Comparison of ENCODE assay signal across 8 cellular contexts in the genomic region with DNA sequence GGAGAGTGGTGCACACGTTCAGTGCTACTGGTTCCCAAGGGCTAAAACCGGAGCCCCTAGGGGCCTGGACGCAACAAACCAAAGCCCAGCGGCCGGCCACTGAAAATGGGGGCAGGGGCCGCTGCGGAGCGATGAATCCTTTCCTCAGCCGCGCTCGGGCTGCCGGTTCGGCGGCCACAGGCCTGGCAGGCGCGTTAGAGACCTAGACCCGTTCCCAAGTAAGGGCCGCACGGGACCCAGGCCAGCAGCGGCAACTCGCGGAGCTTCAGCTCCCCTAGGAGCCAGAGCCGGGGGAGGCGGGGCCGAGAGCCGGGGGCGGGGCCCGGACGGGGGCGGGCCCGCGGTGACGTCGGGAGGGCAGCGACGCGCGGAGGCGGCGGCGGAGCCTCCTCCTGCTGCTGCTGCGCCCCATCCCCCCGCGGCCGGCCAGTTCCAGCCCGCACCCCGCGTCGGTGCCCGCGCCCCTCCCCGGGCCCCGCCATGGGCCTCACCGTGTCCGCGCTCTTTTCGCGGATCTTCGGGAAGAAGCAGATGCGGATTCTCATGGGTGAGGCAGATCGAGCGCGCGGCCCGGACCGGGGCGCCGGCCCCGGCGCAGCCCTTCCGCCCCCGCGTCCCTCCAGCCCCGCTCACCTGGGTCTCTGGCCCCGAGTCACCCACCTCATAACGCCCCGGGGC. TPM values are rescaled to one million over a fixed set of nuclear protein-coding genes. Genes with fewer than 3 reads are reported as not detected.
DNase-seq lines count a peak whose midpoint lies in the region; ATAC-seq and TF ChIP-seq lines count a peak whose summit lies in the region.

A gene (plus strand): TSS at position 393 of the 678 bp plus-strand sequence. CDS start 88 bp downstream, at position 481.

- H3K27me3 ChIP-seq in PC-3 (ENCODE audit: low read length) (no peaks in the 10 kb centered on the region), esophagus (ENCODE audit: control insufficient read depth in 1 of 2, insufficient read depth in 2 of 2, low read length in 2 of 2) (no peaks in the 10 kb centered on the region), muscle layer of colon (ENCODE audit: control insufficient read depth in 1 of 2, insufficient read depth in 2 of 2, low read length in 2 of 2) (no peaks in the 10 kb centered on the region)

- peaks cover 59% of the 10 kb centered on the region for H3K4me1 Mint-ChIP-seq in activated T-cell treated with anti-CD3 and anti-CD28 coated beads, Interleukin-2, amount 50 U/mL, for 24 hours (ENCODE audit: low read depth)

- peaks cover 38% of the 10 kb centered on the region for H3K79me2 ChIP-seq in PC-3 (ENCODE audit: low read length)

- no peaks in the 10 kb centered on the region for H3K9me3 Mint-ChIP-seq in activated T-cell treated with anti-CD3 and anti-CD28 coated beads, Interleukin-2, amount 50 U/mL, for 24 hours

- H3K9me3 ChIP-seq in PC-3 (ENCODE audit: low read length) (no peaks in the 10 kb centered on the region), esophagus (ENCODE audit: control insufficient read depth in 2 of 2, insufficient read depth in 1 of 2, low read depth in 1 of 2, low read length in 1 of 2) (no peaks in the 10 kb centered on the region), muscle layer of colon (ENCODE audit: low read length) (no peaks in the 10 kb centered on the region)

- no peaks in the 10 kb centered on the region for H3K9me2 ChIP-seq in PC-3 (replicated peaks; ENCODE audit: low read length)

- H3K27ac Mint-ChIP-seq in activated T-cell treated with anti-CD3 and anti-CD28 coated beads, Interleukin-2, amount 50 U/mL, for 24 hours = peak within 1 kb of the TSS; percentile 89

- H3K9ac ChIP-seq in PC-3 (ENCODE audit: low read length) (peak within 1 kb of the TSS; percentile 92), muscle layer of colon (ENCODE audit: low read length) (peak within 1 kb of the TSS; percentile 78)

- 1% methylated on average over 48 to 77 of the region's 77 CpGs for WGBS in esophagus, 2 donors

- POLR2A ChIA-PET in PC-3 (lab: Charles Lee; ENCODE audit: unreplicated experiment) = interaction anchor here (0.6 to 0.7 kb wide), 2 partner anchors 240 to 366 kb away, joined by 3 to 7 read pairs; no protein-coding TSS in a partner anchor

- no TSS peak for BruUV-seq in PC-3 (replicated peaks; lab: Mats Ljungman, UMichigan)

- CTCF ChIA-PET in PC-3 (lab: Charles Lee) = interaction anchor here (0.6 to 0.7 kb wide), 3 partner anchors 73 to 119 kb away, joined by 3 to 6 read pairs (median 3); no protein-coding TSS in a partner anchor

- intact Hi-C loops in PC-3 (cut with micrococcal nuclease) = loop anchor here (2.0 to 5.0 kb wide), 2 partner anchors 65 to 79 kb away; a partner anchor contains a TSS

- H3K36me3 ChIP-seq in PC-3 (ENCODE audit: low read depth, low read length) (peaks cover 10% of the 10 kb centered on the region), esophagus (ENCODE audit: control insufficient read depth in 2 of 2, insufficient read depth in 2 of 2, low read length in 1 of 2) (peaks cover 9 to 10% of the 10 kb centered on the region in 2 donors), muscle layer of colon (ENCODE audit: insufficient read depth, low read length) (peaks cover 19% of the 10 kb centered on the region)

- H3K27ac ChIP-seq in PC-3 (ENCODE audit: low read length) = no peak within 1 kb of the TSS; the same call in 1 of the 2 replicates
- H3K27ac ChIP-seq in esophagus (ENCODE audit: low read depth in 2 of 2, low read length in 1 of 2) = peak within 1 kb of the TSS; percentile 83 to 86
- H3K27ac ChIP-seq in muscle layer of colon (ENCODE audit: low read depth, low read length) = peak within 1 kb of the TSS; percentile 97

- TF ChIP-seq CTCF in PC-3 (conservative IDR thresholded peaks at IDR 0.05; ENCODE audit: low read depth, low read length) = no peak

- peaks cover 50% of the 10 kb centered on the region for H3K36me3 Mint-ChIP-seq in activated T-cell treated with anti-CD3 and anti-CD28 coated beads, Interleukin-2, amount 50 U/mL, for 24 hours (ENCODE audit: low read depth)

- peaks cover 26% of the 10 kb centered on the region for H3K4me1 ChIP-seq in PC-3 (ENCODE audit: insufficient read depth, low read length)
- H3K4me1 ChIP-seq in esophagus (ENCODE audit: control insufficient read depth in 2 of 2, insufficient read depth in 2 of 2, low read length in 1 of 2) = peaks cover 13 to 18% of the 10 kb centered on the region in 2 donors
- peaks cover 41% of the 10 kb centered on the region for H3K4me1 ChIP-seq in muscle layer of colon (ENCODE audit: insufficient read depth, low read length)

- no peaks in the 10 kb centered on the region for H3F3A ChIP-seq in PC-3 (ENCODE audit: low read length, unreplicated experiment)

- peak; percentile 61 for ATAC-seq in GM21515 (IDR thresholded peaks at IDR 0.05; ENCODE audit: unreplicated experiment)
- peak; percentile 66 for ATAC-seq in PC-3

- peak within 1 kb of the TSS; percentile 85 for H3K4me3 Mint-ChIP-seq in activated T-cell treated with anti-CD3 and anti-CD28 coated beads, Interleukin-2, amount 50 U/mL, for 24 hours

- peak within 1 kb of the TSS; percentile 95 for H3K4me2 ChIP-seq in PC-3 (ENCODE audit: low read length)

- no peaks in the 10 kb centered on the region for H3K27me3 Mint-ChIP-seq in activated T-cell treated with anti-CD3 and anti-CD28 coated beads, Interleukin-2, amount 50 U/mL, for 24 hours

- peaks cover 23% of the 10 kb centered on the region for H4K20me1 ChIP-seq in PC-3 (ENCODE audit: low read length)

- peak; percentile 96 for DNase-seq in DMS 273 (lab: John Stamatoyannopoulos, UW; ENCODE audit: unreplicated experiment)
- DNase-seq in HuH-7.5 (ENCODE audit: low spot score) = peak; percentile 88
- peak; percentile 86 for DNase-seq in PC-3
- peak; percentile 96 for DNase-seq in activated T-cell treated with anti-CD3 and anti-CD28 coated beads, Interleukin-2, amount 50 U/mL, for 24 hours
- peak; percentile 72 for DNase-seq in stimulated activated CD8-positive, alpha-beta memory T cell treated with anti-CD3 and anti-CD28 coated beads, Interleukin-7, amount 100 ng/mL, for 24 hours (ENCODE audit: low read depth)

- peak within 1 kb of the TSS; percentile 93 for H2AFZ ChIP-seq in PC-3 (ENCODE audit: low read length)

- H3K4me3 ChIP-seq in PC-3 (ENCODE audit: low read length) (peak within 1 kb of the TSS; percentile 94), esophagus (ENCODE audit: low read depth in 1 of 2, low read length in 2 of 2) (peak within 1 kb of the TSS; percentile 82 to 91), muscle layer of colon (ENCODE audit: low read depth in 1 of 2, low read length in 2 of 2) (peak within 1 kb of the TSS; percentile 76 to 94)

RNA-seq across cellular contexts. Expression of the gene that starts here (rescaled TPM):
- total RNA-seq in PC-3 (2014; rRNA removed) = 163 and 187 TPM in 2 replicates
- 100 to 1,000 TPM; 230 to 235 TPM for polyA plus RNA-seq in esophagus
